In genomic region chr22:23565288-23565941, GRCh38 we compare ENCODE assay signal across 8 cellular contexts.
DNase-seq lines count a peak whose midpoint lies in the region; ATAC-seq lines count a peak whose summit lies in the region.

No MANE protein-coding gene starts in this region.

- no peaks in the 10 kb centered on the region for H3K9me3 Mint-ChIP-seq in effector memory CD8-positive, alpha-beta T cell

- DNase-seq in NCI-H2227 (lab: John Stamatoyannopoulos, UW; ENCODE audit: unreplicated experiment) = peak; percentile 28
- no peak for DNase-seq in NCI-H2227 treated with DMSO at 0.1 percent for 48 hours (lab: John Stamatoyannopoulos, UW)
- peak; percentile 50 for DNase-seq in OCI-M1 (lab: John Stamatoyannopoulos, UW)
- no peak for DNase-seq in effector memory CD8-positive, alpha-beta T cell
- no peak for DNase-seq in DMS153 (lab: John Stamatoyannopoulos, UW)

- no peaks in the 10 kb centered on the region for H3K9me3 ChIP-seq in neuron (ENCODE audit: low read length)

- peak overlapping the region; percentile 79 to 80 for H3K4me3 Mint-ChIP-seq in effector memory CD8-positive, alpha-beta T cell

- peaks cover 11% of the 10 kb centered on the region for H3K4me1 ChIP-seq in neuron (ENCODE audit: insufficient read depth, low read length)

- no peaks in the 10 kb centered on the region for H3K36me3 ChIP-seq in neuron (ENCODE audit: insufficient read depth, low read length)

- no peaks in the 10 kb centered on the region for H3K36me3 Mint-ChIP-seq in effector memory CD8-positive, alpha-beta T cell (ENCODE audit: insufficient read depth)

- peak; percentile 31 for ATAC-seq in effector memory CD8-positive, alpha-beta T cell (replicated peaks)
- ATAC-seq in GM18909 (IDR thresholded peaks at IDR 0.05; ENCODE audit: poor library complexity, unreplicated experiment) (no peak), GM18517 (IDR thresholded peaks at IDR 0.05; ENCODE audit: unreplicated experiment) (no peak)

- H3K27me3 ChIP-seq in neuron (ENCODE audit: insufficient read depth, low read length) = peaks cover 5% of the 10 kb centered on the region

- H3K27me3 Mint-ChIP-seq in effector memory CD8-positive, alpha-beta T cell = peaks cover 42 to 74% of the 10 kb centered on the region in 2 donors

- peak overlapping the region in 1 of 2 donors; percentile 32 for H3K27ac Mint-ChIP-seq in effector memory CD8-positive, alpha-beta T cell

- H3K4me3 ChIP-seq in neuron (ENCODE audit: low read length) = peak overlapping the region; percentile 43

- H2AFZ ChIP-seq in neuron (ENCODE audit: low read depth, low read length) = peak overlapping the region; percentile 42

- peaks cover 6 to 9% of the 10 kb centered on the region in 2 donors for H3K4me1 Mint-ChIP-seq in effector memory CD8-positive, alpha-beta T cell (ENCODE audit: low read depth in 2 of 2)

Comparison
In these comparisons a context has a peak if more than half of its experiments do, and no peak if none do; other contexts are left out.
1. DNase-seq: peak in NCI-H2227 (single experiment) and OCI-M1 (single experiment); none in NCI-H2227 treated with DMSO at 0.1 percent for 48 hours (single experiment), effector memory CD8-positive, alpha-beta T cell (0 of 3) and DMS153 (single experiment).